In genomic region chr12:116534341-116535121, GRCh38 we compare ENCODE assay signal across 8 cellular contexts. TPM values are rescaled to one million over a fixed set of nuclear protein-coding genes. Genes with fewer than 3 reads are reported as not detected.
A peak's percentile ranks its signal among the peaks of the same experiment; 100 is the strongest.
DNase-seq lines count a peak whose midpoint lies in the region; ATAC-seq, FAIRE-seq and TF ChIP-seq lines count a peak whose summit lies in the region.

No MANE protein-coding gene starts in this region.

- H3K4me1 ChIP-seq in OCI-LY1 (ENCODE audit: insufficient read depth, low read length, severe bottlenecking), result peaks cover 9% of the 10 kb centered on the region
- peaks cover 19 to 36% of the 10 kb centered on the region in 2 donors for H3K4me1 ChIP-seq in duodenal mucosa (ENCODE audit: control insufficient read depth in 1 of 2, insufficient read depth in 2 of 2, low read length in 2 of 2)
- peaks cover 6 to 9% of the 10 kb centered on the region in 2 donors for H3K4me1 ChIP-seq in naive thymus-derived CD4-positive, alpha-beta T cell (ENCODE audit: control insufficient read depth in 2 of 2, insufficient read depth in 2 of 2, low read length in 2 of 2)

- peak overlapping the region; percentile 82 to 97 (median 88) for H3K4me3 Mint-ChIP-seq in naive thymus-derived CD4-positive, alpha-beta T cell

- H3K9ac ChIP-seq in OCI-LY1 (ENCODE audit: low read length), result no peak overlapping the region
- H3K9ac ChIP-seq in duodenal mucosa (ENCODE audit: low read depth in 1 of 2, low read length in 2 of 2), result no peak overlapping the region

- H3K9me3 Mint-ChIP-seq in naive thymus-derived CD4-positive, alpha-beta T cell, result peaks cover 0 to 1% (median 0%) of the 10 kb centered on the region in 11 donors

- no peaks in the 10 kb centered on the region for H3K36me3 ChIP-seq in OCI-LY1 (ENCODE audit: insufficient read depth, low read length)
- no peaks in the 10 kb centered on the region for H3K36me3 ChIP-seq in duodenal mucosa (ENCODE audit: control insufficient read depth in 1 of 2, insufficient read depth in 2 of 2, low read length in 2 of 2)
- no peaks in the 10 kb centered on the region for H3K36me3 ChIP-seq in naive thymus-derived CD4-positive, alpha-beta T cell (ENCODE audit: control insufficient read depth in 2 of 3, insufficient read depth in 3 of 3, low read length in 3 of 3)

- POLR2A ChIA-PET in naive thymus-derived CD4-positive, alpha-beta T cell (lab: Charles Lee), result interaction anchor here (1.0 to 1.8 kb wide), 3 partner anchors 25 to 183 kb away, joined by 3 to 8 read pairs (median 5); partner anchors contain the start of gene MAP1LC3B2

- H3K4me3 ChIP-seq in OCI-LY1 (ENCODE audit: low read depth, low read length, poor library complexity, severe bottlenecking), result peak overlapping the region; percentile 52
- peak overlapping the region; percentile 76 to 77 for H3K4me3 ChIP-seq in duodenal mucosa (ENCODE audit: low read depth in 1 of 2, low read length in 2 of 2)
- H3K4me3 ChIP-seq in naive thymus-derived CD4-positive, alpha-beta T cell (ENCODE audit: low read length), result peak overlapping the region; percentile 84

- TF ChIP-seq CTCF in OCI-LY1 (IDR thresholded peaks at IDR 0.05; ENCODE audit: low read length), result no peak

- H3K4me1 Mint-ChIP-seq in naive thymus-derived CD4-positive, alpha-beta T cell, result peaks cover 20 to 50% (median 29%) of the 10 kb centered on the region in 7 donors

- H3K27ac Mint-ChIP-seq in naive thymus-derived CD4-positive, alpha-beta T cell, result peak overlapping the region; percentile 9 to 79 (median 65)

- ATAC-seq in naive thymus-derived CD4-positive, alpha-beta T cell, result no peak
- no peak for ATAC-seq in GM21447 (IDR thresholded peaks at IDR 0.05; ENCODE audit: unreplicated experiment)
- no peak for ATAC-seq in GM19328 (IDR thresholded peaks at IDR 0.05; ENCODE audit: unreplicated experiment)

- FAIRE-seq in GM19239 (lab: Jason Lieb, UNC), result peak; percentile 39

- CTCF ChIA-PET in naive thymus-derived CD4-positive, alpha-beta T cell (lab: Charles Lee), result no interaction called here

- H3K9me3 ChIP-seq in OCI-LY1 (ENCODE audit: low read length), result no peaks in the 10 kb centered on the region
- H3K9me3 ChIP-seq in duodenal mucosa (ENCODE audit: control insufficient read depth in 1 of 2, low read length in 2 of 2), result no peaks in the 10 kb centered on the region
- H3K9me3 ChIP-seq in naive thymus-derived CD4-positive, alpha-beta T cell (ENCODE audit: control insufficient read depth in 2 of 3, low read length in 3 of 3), result no peaks in the 10 kb centered on the region

- no peak overlapping the region for H2AFZ ChIP-seq in OCI-LY1 (ENCODE audit: low read length)

- H3F3A ChIP-seq in OCI-LY1 (ENCODE audit: insufficient read depth, low read length), result no peaks in the 10 kb centered on the region

- H3K27me3 ChIP-seq in OCI-LY1 (ENCODE audit: insufficient read depth, low read length) (no peaks in the 10 kb centered on the region; the same call in 1 of the 2 replicates), duodenal mucosa (ENCODE audit: control insufficient read depth in 1 of 2, insufficient read depth in 2 of 2, low read length in 2 of 2) (no peaks in the 10 kb centered on the region)
- no peaks in the 10 kb centered on the region for H3K27me3 ChIP-seq in naive thymus-derived CD4-positive, alpha-beta T cell (ENCODE audit: control insufficient read depth in 2 of 2, insufficient read depth in 2 of 2, low read length in 2 of 2)

- no peak overlapping the region for H3K27ac ChIP-seq in OCI-LY1 (ENCODE audit: low read depth, low read length, poor library complexity, severe bottlenecking)
- H3K27ac ChIP-seq in duodenal mucosa (ENCODE audit: low read depth, low read length), result no peak overlapping the region
- H3K27ac ChIP-seq in naive thymus-derived CD4-positive, alpha-beta T cell (ENCODE audit: low read depth, low read length), result no peak overlapping the region

- no peaks in the 10 kb centered on the region for H3K79me2 ChIP-seq in OCI-LY1 (ENCODE audit: insufficient read depth, low read length)

- no peak for DNase-seq in GM19239 (ENCODE audit: insufficient read length, low spot score)
- DNase-seq in naive thymus-derived CD4-positive, alpha-beta T cell, result peak in 1 of 9 donors; percentile 7
- no peak for DNase-seq in HK-2 (ENCODE audit: unreplicated experiment)
- DNase-seq in activated effector memory CD4-positive, alpha-beta T cell treated with Interleukin-2 at 50 U/mL for 16 hours, result no peak

- peaks cover 0 to 10% (median 0%) of the 10 kb centered on the region in 5 donors for H3K27me3 Mint-ChIP-seq in naive thymus-derived CD4-positive, alpha-beta T cell

- intact Hi-C loops in naive thymus-derived CD4-positive, alpha-beta T cell (cut with micrococcal nuclease), result loop anchor here (5.0 to 10.0 kb wide), 2 partner anchors 43 to 60 kb away; no protein-coding TSS in a partner anchor

- H3K4me2 ChIP-seq in OCI-LY1 (ENCODE audit: low read length), result peak overlapping the region; percentile 92

- H3K9me2 ChIP-seq in OCI-LY1 (ENCODE audit: low read depth, low read length), result no peaks in the 10 kb centered on the region

- no peaks in the 10 kb centered on the region for H4K20me1 ChIP-seq in OCI-LY1 (ENCODE audit: insufficient read depth, low read length)

- H3K36me3 Mint-ChIP-seq in naive thymus-derived CD4-positive, alpha-beta T cell, result peaks cover 0 to 4% (median 0%) of the 10 kb centered on the region in 5 donors

RNA-seq across cellular contexts. Expression of gene MAP1LC3B2, which starts 24.6 kb away (rescaled TPM):
- total RNA-seq in naive thymus-derived CD4-positive, alpha-beta T cell, result 1 to 10 TPM in 3 of 5 experiments, under 1 TPM in 2; 0.48 to 6.6 (median 1.5) TPM
- 1 to 10 TPM; 4.4 to 5.9 TPM for polyA plus RNA-seq in naive thymus-derived CD4-positive, alpha-beta T cell
